ENCODE assay signal across 19 cellular contexts in genomic region chr12:57467212-57467874, GRCh38. TPM values are rescaled to one million over a fixed set of nuclear protein-coding genes. Genes with fewer than 3 reads are reported as not detected.
A peak's percentile ranks its signal among the peaks of the same experiment; 100 is the strongest.
DNase-seq lines count a peak whose midpoint lies in the region; ATAC-seq and TF ChIP-seq lines count a peak whose summit lies in the region.
"Had no signal": no experiment of that assay in that cellular context is flagged by ENCODE, and none has a peak within 500 bp of the region (broad histone marks: within the 10 kb centered on the region; RNA-seq: fewer than 3 reads in every experiment).

No MANE protein-coding gene starts in this region.

- H3K36me3 Mint-ChIP-seq in natural killer cell (no peaks in the 10 kb centered on the region), T-helper 17 cell (ENCODE audit: low read depth) (peaks cover 5% of the 10 kb centered on the region)
- no peaks in the 10 kb centered on the region for H3K36me3 Mint-ChIP-seq in natural killer cell treated with Interleukin-12 subunit alpha and Interleukin-12 subunit beta and Interleukin-15 and Interleukin-18, amount 100 ng/mL, for 72 hours
- H3K36me3 Mint-ChIP-seq in naive thymus-derived CD8-positive, alpha-beta T cell: peaks cover 0 to 44% (median 5%) of the 10 kb centered on the region in 3 donors

- TF ChIP-seq CTCF in natural killer cell (IDR thresholded peaks at IDR 0.05): no peak
- TF ChIP-seq CTCF in MM.1S (IDR thresholded peaks at IDR 0.05; ENCODE audit: low read length): no peak
- no peak for TF ChIP-seq CTCF in GM10266 (IDR thresholded peaks at IDR 0.05; ENCODE audit: control insufficient read depth, insufficient read depth, low read depth, missing control alignments)

- in situ Hi-C loops in ACHN (cut with HindIII; ENCODE audit: low pct_ligation_motif_present, low pct_unique_long_range_greater_than_20kb, low sequenced_read_pairs): loop anchor here (25.0 kb wide), 1 partner anchor 180 kb away; no protein-coding TSS in a partner anchor

- H3K4me1 ChIP-seq in MM.1S (ENCODE audit: low read length): 0 out of 2 replicates have a peak, but pooled peaks cover 5% of the 10 kb centered on the region

- peaks cover 3% of the 10 kb centered on the region for H3F3A ChIP-seq in MM.1S (ENCODE audit: insufficient read depth, low read length)

- no peak overlapping the region for H3K4me3 ChIP-seq in MM.1S (ENCODE audit: low read length)
- H3K4me3 ChIP-seq: A549, PC-9 had no signal

- ATAC-seq in natural killer cell (no peak), T-helper 17 cell (no peak)
- ATAC-seq in natural killer cell treated with Interleukin-12 subunit alpha and Interleukin-12 subunit beta and Interleukin-15 and Interleukin-18, amount 100 ng/mL, for 72 hours: no peak
- ATAC-seq in naive thymus-derived CD8-positive, alpha-beta T cell: no peak
- ATAC-seq: A549 had no signal

- H3K4me3 Mint-ChIP-seq in natural killer cell (peak overlapping the region; percentile 57), T-helper 17 cell (no peak overlapping the region)
- no peak overlapping the region for H3K4me3 Mint-ChIP-seq in natural killer cell treated with Interleukin-12 subunit alpha and Interleukin-12 subunit beta and Interleukin-15 and Interleukin-18, amount 100 ng/mL, for 72 hours
- H3K4me3 Mint-ChIP-seq in naive thymus-derived CD8-positive, alpha-beta T cell: no peak overlapping the region

- no peaks in the 10 kb centered on the region for H3K36me3 ChIP-seq in MM.1S (replicated peaks; ENCODE audit: insufficient read depth, low read length)

- intact Hi-C loops in natural killer cell (cut with micrococcal nuclease): no loop called here

- no peaks in the 10 kb centered on the region for H3K9me2 ChIP-seq in MM.1S (replicated peaks; ENCODE audit: insufficient read depth, low read length)

- no peaks in the 10 kb centered on the region for H3K79me2 ChIP-seq in MM.1S (ENCODE audit: low read length)

- H3K4me1 Mint-ChIP-seq in natural killer cell: peaks cover 59 to 73% of the 10 kb centered on the region in 2 donors
- H3K4me1 Mint-ChIP-seq in natural killer cell treated with Interleukin-12 subunit alpha and Interleukin-12 subunit beta and Interleukin-15 and Interleukin-18, amount 100 ng/mL, for 72 hours (ENCODE audit: low read depth in 2 of 2): peaks cover 47 to 63% of the 10 kb centered on the region in 2 donors
- H3K4me1 Mint-ChIP-seq in T-helper 17 cell: peaks cover 38% of the 10 kb centered on the region
- H3K4me1 Mint-ChIP-seq in naive thymus-derived CD8-positive, alpha-beta T cell: peaks cover 22 to 47% (median 38%) of the 10 kb centered on the region in 4 donors

- DNase-seq in natural killer cell (no peak), T-helper 17 cell (no peak), ACHN (no peak), MM.1S (no peak), GM10266 (ENCODE audit: extremely low spot score) (no peak), NCI-H524 treated with DMSO at 0.1 percent for 48 hours (lab: John Stamatoyannopoulos, UW) (no peak)
- DNase-seq in natural killer cell treated with Interleukin-12 subunit alpha and Interleukin-12 subunit beta and Interleukin-15 and Interleukin-18, amount 100 ng/mL, for 72 hours (ENCODE audit: low spot score): no peak
- no peak for DNase-seq in naive thymus-derived CD8-positive, alpha-beta T cell
- DNase-seq: DND-41, GDM1, GOT3, KBM-7, NCI-H1417 treated with DMSO at 0.1 percent for 48 hours, NCI-H1930, NCI-H774, PC-9 had no signal

- H3K9me3 ChIP-seq in T-helper 17 cell (ENCODE audit: control insufficient read depth, low read length, poor library complexity, severe bottlenecking): no peaks in the 10 kb centered on the region
- H3K9me3 ChIP-seq in MM.1S (replicated peaks; ENCODE audit: insufficient read depth, low read length): no peaks in the 10 kb centered on the region
- H3K9me3 ChIP-seq: A549 had no signal

- H3K27ac ChIP-seq in MM.1S (ENCODE audit: low read length): no peak overlapping the region
- H3K27ac ChIP-seq: A549, PC-9 had no signal

- POLR2A ChIA-PET in naive thymus-derived CD8-positive, alpha-beta T cell (lab: Charles Lee): interaction anchor here (0.5 kb wide), 1 partner anchor 249 kb away, joined by 5 read pairs; no protein-coding TSS in a partner anchor

- no peak overlapping the region for H3K9ac ChIP-seq in MM.1S (ENCODE audit: low read length)

- no peak overlapping the region for H2AFZ ChIP-seq in MM.1S (ENCODE audit: low read length)
- H2AFZ ChIP-seq: PC-9 had no signal

- H3K27me3 Mint-ChIP-seq in natural killer cell (ENCODE audit: low read depth in 2 of 2) (peaks cover 0 to 5% of the 10 kb centered on the region in 2 donors), T-helper 17 cell (peaks cover 5% of the 10 kb centered on the region)
- H3K27me3 Mint-ChIP-seq in natural killer cell treated with Interleukin-12 subunit alpha and Interleukin-12 subunit beta and Interleukin-15 and Interleukin-18, amount 100 ng/mL, for 72 hours: no peaks in the 10 kb centered on the region
- H3K27me3 Mint-ChIP-seq in naive thymus-derived CD8-positive, alpha-beta T cell: peaks cover 0 to 2% (median 0%) of the 10 kb centered on the region in 5 donors

- H3K9me3 Mint-ChIP-seq in natural killer cell: no peaks in the 10 kb centered on the region
- no peaks in the 10 kb centered on the region for H3K9me3 Mint-ChIP-seq in natural killer cell treated with Interleukin-12 subunit alpha and Interleukin-12 subunit beta and Interleukin-15 and Interleukin-18, amount 100 ng/mL, for 72 hours
- no peaks in the 10 kb centered on the region for H3K9me3 Mint-ChIP-seq in naive thymus-derived CD8-positive, alpha-beta T cell

- H3K27me3 ChIP-seq in MM.1S (replicated peaks; ENCODE audit: insufficient read depth, low read length): peaks cover 41% of the 10 kb centered on the region

- peak overlapping the region; percentile 39 to 62 for H3K27ac Mint-ChIP-seq in natural killer cell
- H3K27ac Mint-ChIP-seq in natural killer cell treated with Interleukin-12 subunit alpha and Interleukin-12 subunit beta and Interleukin-15 and Interleukin-18, amount 100 ng/mL, for 72 hours: peak overlapping the region in 1 of 2 donors; percentile 21
- peak overlapping the region; percentile 79 for H3K27ac Mint-ChIP-seq in T-helper 17 cell
- H3K27ac Mint-ChIP-seq in naive thymus-derived CD8-positive, alpha-beta T cell: peak overlapping the region in 9 of 10 donors; percentile 41 to 85 (median 62)

- H4K20me1 ChIP-seq in MM.1S (ENCODE audit: insufficient read depth, low read length): no peaks in the 10 kb centered on the region

- H3K4me2 ChIP-seq in MM.1S (ENCODE audit: low read depth, low read length): no peak overlapping the region
- H3K4me2 ChIP-seq: A549, PC-9 had no signal

RNA-seq across cellular contexts. Expression of gene GLI1, which starts 7.8 kb away (rescaled TPM):
- total RNA-seq in natural killer cell (1 to 10 TPM in 1 of 3 donors, under 1 TPM in 2; 0.50 to 1.4 (median 0.99) TPM), T-helper 17 cell (under 1 TPM; 0.10 to 0.22 TPM)
- total RNA-seq in natural killer cell treated with Interleukin-12 subunit alpha and Interleukin-12 subunit beta and Interleukin-15 and Interleukin-18, amount 100 ng/mL, for 72 hours: 1 to 10 TPM in 1 of 2 donors, under 1 TPM in 1; 0.61 to 1.0 TPM
- 1 to 10 TPM; 1.9 to 2.7 TPM for total RNA-seq in naive thymus-derived CD8-positive, alpha-beta T cell
- polyA plus RNA-seq in naive thymus-derived CD8-positive, alpha-beta T cell: not detected
- total RNA-seq: PC-9 had no signal

RNA-seq across cellular contexts. Expression of gene INHBE, which starts 12.2 kb away (rescaled TPM):
- total RNA-seq in natural killer cell (not detected), T-helper 17 cell (not detected)
- total RNA-seq in natural killer cell treated with Interleukin-12 subunit alpha and Interleukin-12 subunit beta and Interleukin-15 and Interleukin-18, amount 100 ng/mL, for 72 hours: under 1 TPM in 1 of 2 donors, not detected in 1; 0.45 TPM
- not detected for total RNA-seq in naive thymus-derived CD8-positive, alpha-beta T cell
- under 1 TPM in 1 of 3 donors, not detected in 2; 0.16 TPM for polyA plus RNA-seq in naive thymus-derived CD8-positive, alpha-beta T cell

RNA-seq across cellular contexts. Expression of gene ARHGAP9, which starts 12.3 kb away (rescaled TPM):
- 1,000 to 10,000 TPM in 2 of 3 donors, 100 to 1,000 TPM in 1; 558 to 1,091 (median 1,015) TPM for total RNA-seq in natural killer cell
- 100 to 1,000 TPM; 138 to 154 TPM for total RNA-seq in natural killer cell treated with Interleukin-12 subunit alpha and Interleukin-12 subunit beta and Interleukin-15 and Interleukin-18, amount 100 ng/mL, for 72 hours
- total RNA-seq in T-helper 17 cell: 100 to 1,000 TPM; 225 to 295 TPM
- total RNA-seq in naive thymus-derived CD8-positive, alpha-beta T cell: 100 to 1,000 TPM; 287 to 291 TPM
- polyA plus RNA-seq in naive thymus-derived CD8-positive, alpha-beta T cell: 100 to 1,000 TPM; 136 to 240 (median 150) TPM
- total RNA-seq: NCI-H460, PC-9, SK-MEL-5 had no signal

RNA-seq across cellular contexts. Expression of gene MARS1, which starts 20.5 kb away (rescaled TPM):
- total RNA-seq in natural killer cell: 100 to 1,000 TPM; 200 to 237 (median 218) TPM
- 100 to 1,000 TPM; 336 to 446 TPM for total RNA-seq in natural killer cell treated with Interleukin-12 subunit alpha and Interleukin-12 subunit beta and Interleukin-15 and Interleukin-18, amount 100 ng/mL, for 72 hours
- total RNA-seq in T-helper 17 cell: 100 to 1,000 TPM; 175 to 180 TPM
- total RNA-seq in naive thymus-derived CD8-positive, alpha-beta T cell: 100 to 1,000 TPM; 368 to 386 TPM
- 10 to 100 TPM; 81.0 to 93.5 (median 91.9) TPM for polyA plus RNA-seq in naive thymus-derived CD8-positive, alpha-beta T cell

RNA-seq across cellular contexts. Expression of gene INHBC, which starts 32.8 kb away (rescaled TPM):
- total RNA-seq in natural killer cell (under 1 TPM; 0.18 to 0.35 (median 0.31) TPM), T-helper 17 cell (not detected)
- not detected for total RNA-seq in natural killer cell treated with Interleukin-12 subunit alpha and Interleukin-12 subunit beta and Interleukin-15 and Interleukin-18, amount 100 ng/mL, for 72 hours
- total RNA-seq in naive thymus-derived CD8-positive, alpha-beta T cell: under 1 TPM; 0.18 to 0.19 TPM
- polyA plus RNA-seq in naive thymus-derived CD8-positive, alpha-beta T cell: not detected
- total RNA-seq: NCI-H460, SK-MEL-5 had no signal
